In the genomic region with DNA sequence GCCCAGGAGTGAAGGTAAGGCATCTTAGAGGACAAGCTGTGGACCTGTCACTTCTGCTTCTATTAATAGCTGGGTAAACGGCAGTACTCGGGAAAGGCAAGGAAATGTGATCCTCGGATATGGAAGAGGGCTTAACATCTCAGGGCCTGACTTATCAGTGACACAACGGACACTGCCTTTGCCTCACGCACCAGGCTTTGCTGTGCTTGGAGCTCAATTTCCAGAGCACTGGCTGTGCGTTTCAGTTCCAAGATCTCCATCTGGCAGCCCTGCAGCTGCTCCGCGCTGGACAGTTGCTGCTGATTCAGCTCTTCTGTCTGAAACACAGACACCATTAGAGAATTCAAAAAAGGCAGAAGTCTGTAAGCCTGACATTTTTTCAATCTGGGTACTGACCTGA, we compare ENCODE assay signal across 9 cellular contexts. TPM values are rescaled to one million over a fixed set of nuclear protein-coding genes. Genes with fewer than 3 reads are reported as not detected.
DNase-seq lines count a peak whose midpoint lies in the region; ATAC-seq, FAIRE-seq and TF ChIP-seq lines count a peak whose summit lies in the region.
"Had no signal": no experiment of that assay in that cellular context is flagged by ENCODE, and none has a peak within 500 bp of the region (broad histone marks: within the 10 kb centered on the region; RNA-seq: fewer than 3 reads in every experiment).

No MANE protein-coding gene starts in this region.

- H3K9me3 ChIP-seq in HAP-1 = no peaks in the 10 kb centered on the region

- no peak overlapping the region for H3K27ac Mint-ChIP-seq in GM23338
- peak overlapping the region; percentile 41 for H3K27ac Mint-ChIP-seq in nephron progenitor cell

- in situ Hi-C loops in HAP-1 (cut with MboI; ENCODE audit: low sequenced_read_pairs) = no loop called here

- no peak for TF ChIP-seq CTCF in GM23338 (conservative IDR thresholded peaks at IDR 0.05; ENCODE audit: low read depth in 2 of 2)
- TF ChIP-seq CTCF in bronchial epithelial cell (IDR thresholded peaks at IDR 0.05; ENCODE audit: insufficient read depth, low read length, severe bottlenecking) = no peak
- TF ChIP-seq CTCF in nephron progenitor cell (IDR thresholded peaks at IDR 0.05) = no peak

- no peak overlapping the region for H3K27ac ChIP-seq in GM23338 (ENCODE audit: low read depth)
- H3K27ac ChIP-seq: VCaP had no signal

- FAIRE-seq in bronchial epithelial cell (lab: Jason Lieb, UNC) = peak; percentile 47

- ATAC-seq in GM23338 = no peak
- ATAC-seq in GM19463 (IDR thresholded peaks at IDR 0.05; ENCODE audit: unreplicated experiment) = no peak
- ATAC-seq in GM18909 (IDR thresholded peaks at IDR 0.05; ENCODE audit: poor library complexity, unreplicated experiment) = no peak

- no peak overlapping the region for H3K4me3 Mint-ChIP-seq in GM23338
- H3K4me3 Mint-ChIP-seq in nephron progenitor cell = no peak overlapping the region

- no peak overlapping the region for H3K4me2 ChIP-seq in GM23338

- DNase-seq in GM23338 (ENCODE audit: low spot score) (no peak), bronchial epithelial cell (ENCODE audit: low read depth) (no peak), nephron progenitor cell (no peak), HAP-1 (ENCODE audit: low spot score in 2 of 2) (no peak)
- DNase-seq: dermis blood vessel endothelial cell, GOT3 had no signal

- H3K36me3 Mint-ChIP-seq in GM23338 (ENCODE audit: low read depth) (no peaks in the 10 kb centered on the region), nephron progenitor cell (ENCODE audit: low read depth) (no peaks in the 10 kb centered on the region)

- H3K36me3 ChIP-seq in GM23338 (ENCODE audit: insufficient read depth) (no peaks in the 10 kb centered on the region), bronchial epithelial cell (ENCODE audit: control insufficient read depth, insufficient read depth, low read length) (no peaks in the 10 kb centered on the region), HAP-1 (replicated peaks) (no peaks in the 10 kb centered on the region)

- H3K27me3 Mint-ChIP-seq in GM23338 (ENCODE audit: insufficient read depth, low read depth, poor library complexity) = peaks cover 6% of the 10 kb centered on the region
- H3K27me3 Mint-ChIP-seq in nephron progenitor cell (ENCODE audit: low read depth, poor library complexity) = peaks cover 7% of the 10 kb centered on the region

- H3K27me3 ChIP-seq in GM23338 (ENCODE audit: insufficient read depth) = no peaks in the 10 kb centered on the region
- no peaks in the 10 kb centered on the region for H3K27me3 ChIP-seq in bronchial epithelial cell (ENCODE audit: control insufficient read depth, insufficient read depth, low read length)
- peaks cover 17% of the 10 kb centered on the region for H3K27me3 ChIP-seq in HAP-1 (ENCODE audit: low read depth)

- 0 out of 2 replicates have a peak, but pooled peaks cover 3% of the 10 kb centered on the region for H3K4me1 ChIP-seq in GM23338 (ENCODE audit: insufficient read depth)
- H3K4me1 ChIP-seq in HAP-1 = no peaks in the 10 kb centered on the region

- H3K9me3 Mint-ChIP-seq in GM23338 (no peaks in the 10 kb centered on the region), nephron progenitor cell (no peaks in the 10 kb centered on the region)

- H3K79me2 ChIP-seq in GM23338 (replicated peaks; ENCODE audit: insufficient read depth) = no peaks in the 10 kb centered on the region

- H3K4me1 Mint-ChIP-seq in GM23338 (peaks cover 11% of the 10 kb centered on the region; the same call in 2 of the 3 replicates), nephron progenitor cell (peaks cover 38% of the 10 kb centered on the region)

- no peaks in the 10 kb centered on the region for H3F3A ChIP-seq in GM23338 (replicated peaks; ENCODE audit: low read depth)

- no peak overlapping the region for H3K4me3 ChIP-seq in GM23338
- H3K4me3 ChIP-seq in bronchial epithelial cell (ENCODE audit: low read depth, low read length) = no peak overlapping the region
- no peak overlapping the region for H3K4me3 ChIP-seq in HAP-1

- H4K20me1 ChIP-seq in GM23338 (replicated peaks; ENCODE audit: insufficient read depth) = no peaks in the 10 kb centered on the region

- peak overlapping the region; percentile 84 for H2AFZ ChIP-seq in GM23338

- H3K9me2 ChIP-seq in GM23338 (ENCODE audit: insufficient read depth) = 0 out of 2 replicates have a peak, but pooled peaks cover 3% of the 10 kb centered on the region

TF ChIP-seq in GM23338, 12 proteins besides CTCF, POLR2A, EP300 and RAD21 (continues in another document):
- no peak for TF ChIP-seq ZNF462 (CRISPR knock-in tag; IDR thresholded peaks at IDR 0.05)
- no peak for TF ChIP-seq POLR2AphosphoS5 (IDR thresholded peaks at IDR 0.05; ENCODE audit: low read depth)
- no peak for TF ChIP-seq JUNB (IDR thresholded peaks at IDR 0.05; ENCODE audit: unreplicated experiment)
- TF ChIP-seq STAT1 (IDR thresholded peaks at IDR 0.05; ENCODE audit: unreplicated experiment) = no peak
- TF ChIP-seq EZH2phosphoT487 (IDR thresholded peaks at IDR 0.05; ENCODE audit: unreplicated experiment) = no peak
- TF ChIP-seq ZNF114 (CRISPR knock-in tag; IDR thresholded peaks at IDR 0.05) = no peak

RNA-seq across cellular contexts. Expression of gene KRT40, which starts 3.5 kb away (rescaled TPM):
- total RNA-seq in GM23338 (2014; rRNA removed; shearing (Covaris generic)) = not detected in 2 replicates
- not detected in 2 replicates for polyA plus RNA-seq in GM23338 (2016; fragmentation: Nextera tagmentation; extraction: Ambion mirVana)
- total RNA-seq in bronchial epithelial cell = 0.13 TPM in 1 of 2 replicates, not detected in the other
- total RNA-seq: dermis blood vessel endothelial cell had no signal

RNA-seq across cellular contexts. Expression of gene KRTAP3-3, which starts 13.4 kb away (rescaled TPM):
- not detected in 2 replicates for total RNA-seq in GM23338 (2014; rRNA removed; shearing (Covaris generic))
- not detected in 2 replicates for polyA plus RNA-seq in GM23338 (2016; fragmentation: Nextera tagmentation; extraction: Ambion mirVana)
- total RNA-seq in bronchial epithelial cell = not detected in 2 replicates
- total RNA-seq: dermis blood vessel endothelial cell had no signal

RNA-seq across cellular contexts. Expression of gene KRT39, which starts 13.8 kb away (rescaled TPM):
- not detected in 2 replicates for total RNA-seq in GM23338 (2014; rRNA removed; shearing (Covaris generic))
- not detected in 2 replicates for polyA plus RNA-seq in GM23338 (2016; fragmentation: Nextera tagmentation; extraction: Ambion mirVana)
- not detected in 2 replicates for total RNA-seq in bronchial epithelial cell
- total RNA-seq: dermis blood vessel endothelial cell had no signal

RNA-seq across cellular contexts. Expression of gene KRTAP3-2, which starts 19.1 kb away (rescaled TPM):
- not detected in 2 replicates for total RNA-seq in GM23338 (2014; rRNA removed; shearing (Covaris generic))
- polyA plus RNA-seq in GM23338 (2016; fragmentation: Nextera tagmentation; extraction: Ambion mirVana) = not detected in 2 replicates
- total RNA-seq in bronchial epithelial cell = not detected in 2 replicates
- total RNA-seq: dermis blood vessel endothelial cell had no signal

RNA-seq across cellular contexts. Expression of gene KRTAP3-1, which starts 28.3 kb away (rescaled TPM):
- total RNA-seq in GM23338 (2014; rRNA removed; shearing (Covaris generic)) = not detected in 2 replicates
- not detected in 2 replicates for polyA plus RNA-seq in GM23338 (2016; fragmentation: Nextera tagmentation; extraction: Ambion mirVana)
- total RNA-seq in bronchial epithelial cell = not detected in 2 replicates
- total RNA-seq: dermis blood vessel endothelial cell had no signal
